In genomic region chr4:99404595-99405287, GRCh38 we compare ENCODE assay signal across 9 cellular contexts. TPM values are rescaled to one million over a fixed set of nuclear protein-coding genes. Genes with fewer than 3 reads are reported as not detected.
DNase-seq lines count a peak whose midpoint lies in the region; ATAC-seq and TF ChIP-seq lines count a peak whose summit lies in the region.
"Had no signal": no experiment of that assay in that cellular context is flagged by ENCODE, and none has a peak within 500 bp of the region (broad histone marks: within the 10 kb centered on the region; RNA-seq: fewer than 3 reads in every experiment).

No MANE protein-coding gene starts in this region.

- peaks cover 0 to 23% of the 10 kb centered on the region in 2 donors for H3K4me1 ChIP-seq in gastrocnemius medialis
- no peaks in the 10 kb centered on the region for H3K4me1 ChIP-seq in effector memory CD4-positive, alpha-beta T cell (ENCODE audit: control insufficient read depth, insufficient read depth, low read length, poor library complexity, severe bottlenecking)

- peak; percentile 58 for DNase-seq in GM13977 (ENCODE audit: low spot score)
- peak; percentile 92 for DNase-seq in LHCN-M2 (ENCODE audit: low read depth)
- peak; percentile 68 for DNase-seq in epithelial cell of prostate (ENCODE audit: low read depth, low spot score)
- peak in 1 of 2 donors; percentile 28 for DNase-seq in gastrocnemius medialis
- DNase-seq in effector memory CD4-positive, alpha-beta T cell, result no peak
- DNase-seq in NCI-H82 (lab: John Stamatoyannopoulos, UW), result no peak
- DNase-seq in mesothelial cell of epicardium (ENCODE audit: low spot score in 2 of 2, unreplicated experiment in 2 of 2), result no peak

- H3K36me3 ChIP-seq in gastrocnemius medialis, result no peaks in the 10 kb centered on the region
- H3K36me3 ChIP-seq in effector memory CD4-positive, alpha-beta T cell (ENCODE audit: control insufficient read depth, insufficient read depth, low read length), result no peaks in the 10 kb centered on the region

- intact Hi-C loops in gastrocnemius medialis (cut with DNase I; ENCODE audit: low total_unique reads), result loop anchor here (1.0 to 5.0 kb wide), 4 partner anchors 79 to 407 kb away; partner anchors contain the start of gene METAP1

- in situ Hi-C loops in GM13977 (cut with MboI; ENCODE audit: low pct_unique_long_range_greater_than_20kb, low sequenced_read_pairs, unreplicated experiment) (loop anchor here (25.0 kb wide), 2 partner anchors 292 to 942 kb away; no protein-coding TSS in a partner anchor), gastrocnemius medialis (cut with MboI; ENCODE audit: low sequenced_read_pairs in 4 of 4) (loop anchor here in 3 of 4 donors (5.0 to 25.0 kb wide), 4 partner anchors 200 to 467 kb away; partner anchors contain the start of genes EIF4E (in 1 of the 3) and METAP1 (in 1 of the 3))

- no peak overlapping the region for H3K4me3 Mint-ChIP-seq in mesothelial cell of epicardium
- H3K4me3 Mint-ChIP-seq: immature natural killer cell had no signal

- H3K27ac ChIP-seq in epithelial cell of prostate, result peak overlapping the region; percentile 64
- H3K27ac ChIP-seq in gastrocnemius medialis, result peak overlapping the region; percentile 56 to 71 (median 63)
- no peak overlapping the region for H3K27ac ChIP-seq in effector memory CD4-positive, alpha-beta T cell (ENCODE audit: insufficient read depth, low read length, poor library complexity, severe bottlenecking)

- H3K27ac Mint-ChIP-seq in mesothelial cell of epicardium, result no peak overlapping the region

- peaks cover 13% of the 10 kb centered on the region for H3K27me3 Mint-ChIP-seq in mesothelial cell of epicardium (ENCODE audit: low read depth)

- no peak for TF ChIP-seq POLR2A in gastrocnemius medialis (IDR thresholded peaks at IDR 0.05)

- no peak for TF ChIP-seq CTCF in GM13977 (IDR thresholded peaks at IDR 0.05; ENCODE audit: extremely low read depth, insufficient read depth, missing control alignments)
- no peak for TF ChIP-seq CTCF in gastrocnemius medialis (IDR thresholded peaks at IDR 0.05 in 4 of 5, conservative IDR thresholded peaks at IDR 0.05 in 1 of 5)
- no peak for TF ChIP-seq CTCF in mesothelial cell of epicardium (IDR thresholded peaks at IDR 0.05; ENCODE audit: unreplicated experiment)

- H3K9me3 ChIP-seq in gastrocnemius medialis, result no peaks in the 10 kb centered on the region
- no peaks in the 10 kb centered on the region for H3K9me3 ChIP-seq in effector memory CD4-positive, alpha-beta T cell (ENCODE audit: control insufficient read depth, low read length)

- H3K36me3 Mint-ChIP-seq in mesothelial cell of epicardium, result no peaks in the 10 kb centered on the region
- H3K36me3 Mint-ChIP-seq: immature natural killer cell had no signal

- no peak overlapping the region for H3K4me3 ChIP-seq in gastrocnemius medialis
- H3K4me3 ChIP-seq in effector memory CD4-positive, alpha-beta T cell (ENCODE audit: insufficient read depth, low read depth, low read length, poor library complexity, severe bottlenecking), result no peak overlapping the region

- H3K9me3 Mint-ChIP-seq in mesothelial cell of epicardium, result no peaks in the 10 kb centered on the region
- H3K9me3 Mint-ChIP-seq: immature natural killer cell had no signal

- peak; percentile 82 for ATAC-seq in GM21737 (IDR thresholded peaks at IDR 0.05; ENCODE audit: unreplicated experiment)
- ATAC-seq in gastrocnemius medialis, result peak; percentile 41 to 62

- H3K27me3 ChIP-seq in gastrocnemius medialis, result no peaks in the 10 kb centered on the region
- no peaks in the 10 kb centered on the region for H3K27me3 ChIP-seq in effector memory CD4-positive, alpha-beta T cell (replicated peaks; ENCODE audit: control insufficient read depth, insufficient read depth, low read length, poor library complexity, severe bottlenecking)

- H3K4me1 Mint-ChIP-seq in mesothelial cell of epicardium, result peaks cover 11% of the 10 kb centered on the region

RNA-seq across cellular contexts. Expression of gene ADH7, which starts 30.4 kb away (rescaled TPM):
- total RNA-seq in LHCN-M2 (2014; rRNA removed), result not detected in 2 replicates
- polyA plus RNA-seq in LHCN-M2 (2012), result not detected
- total RNA-seq in gastrocnemius medialis, result not detected
- not detected in 3 replicates for total RNA-seq in mesothelial cell of epicardium
- polyA plus RNA-seq: immature natural killer cell had no signal

RNA-seq across cellular contexts. Expression of gene ADH1C, which starts 52.2 kb away (rescaled TPM):
- total RNA-seq in LHCN-M2 (2014; rRNA removed) (not detected in 2 replicates), gastrocnemius medialis (10 to 100 TPM; 16.1 to 30.6 (median 26.6) TPM), mesothelial cell of epicardium (0.34 to 0.69 TPM (median 0.54 TPM) in 3 replicates)
- not detected for polyA plus RNA-seq in LHCN-M2 (2012)
- polyA plus RNA-seq: immature natural killer cell had no signal

Comparison
In these comparisons a context has a peak if more than half of its experiments do, and no peak if none do; other contexts are left out.
1. DNase-seq: peak in GM13977 (single experiment), LHCN-M2 (single experiment) and epithelial cell of prostate (single experiment); none in effector memory CD4-positive, alpha-beta T cell (0 of 3), NCI-H82 (single experiment) and mesothelial cell of epicardium (0 of 2).
2. RNA of gene ADH1C, which starts 52.2 kb away (total RNA-seq): 16.1 to 30.6 TPM in gastrocnemius medialis; 0.34 to 0.69 TPM in mesothelial cell of epicardium and not detected in LHCN-M2; every median in the first group is over 10 times any median in the second.